ENCODE assay signal across 10 cellular contexts in genomic region chr10:12448340-12448728, GRCh38.
DNase-seq lines count a peak whose midpoint lies in the region; ATAC-seq, FAIRE-seq and TF ChIP-seq lines count a peak whose summit lies in the region.
"Had no signal": no experiment of that assay in that cellular context is flagged by ENCODE, and none has a peak within 500 bp of the region (broad histone marks: within the 10 kb centered on the region; RNA-seq: fewer than 3 reads in every experiment).

No MANE protein-coding gene starts in this region.

- no peak for DNase-seq in activated CD4-positive, alpha-beta T cell treated with anti-CD3 and anti-CD28 coated beads, Interleukin-2, amount 10 ng/mL, durations not matched to agents 7 days and 5 days
- no peak for DNase-seq in activated CD4-positive, alpha-beta T cell treated with anti-CD3 and anti-CD28 coated beads, Interleukin-2, amount 50 U/mL, for 4 hours
- no peak for DNase-seq in RWPE2 (ENCODE audit: low spot score)
- no peak for DNase-seq in central memory CD8-positive, alpha-beta T cell (ENCODE audit: low spot score in 2 of 2)
- no peak for DNase-seq in thoracic aorta (ENCODE audit: low spot score)
- no peak for DNase-seq in pancreas
- no peak for DNase-seq in DMS79 (lab: John Stamatoyannopoulos, UW)
- DNase-seq: NCI-H187 treated with DMSO at 0.1 percent for 48 hours had no signal

- H3K36me3 ChIP-seq in RWPE2 (ENCODE audit: low read depth) (no peaks in the 10 kb centered on the region), thoracic aorta (no peaks in the 10 kb centered on the region), pancreas (no peaks in the 10 kb centered on the region), gastroesophageal sphincter (no peaks in the 10 kb centered on the region)

- intact Hi-C loops in pancreas (cut with DNase I), result no loop called here

- H3K4me1 ChIP-seq in RWPE2 (ENCODE audit: insufficient read depth, poor library complexity, severe bottlenecking) (peaks cover 15% of the 10 kb centered on the region), thoracic aorta (ENCODE audit: control insufficient read depth in 1 of 2, low read depth in 2 of 2) (peaks cover 9 to 26% of the 10 kb centered on the region in 2 donors), pancreas (peaks cover 5 to 15% (median 7%) of the 10 kb centered on the region in 3 donors), gastroesophageal sphincter (peaks cover 0 to 27% (median 7%) of the 10 kb centered on the region in 3 donors)

- CTCF ChIA-PET in activated CD4-positive, alpha-beta T cell treated with anti-CD3 and anti-CD28 coated beads, Interleukin-2, amount 10 ng/mL, durations not matched to agents 7 days and 5 days (lab: Charles Lee), result no interaction called here

- H3K9me3 ChIP-seq in RWPE2 (ENCODE audit: severe bottlenecking), result no peaks in the 10 kb centered on the region
- no peaks in the 10 kb centered on the region for H3K9me3 ChIP-seq in thoracic aorta
- H3K9me3 ChIP-seq in pancreas, result no peaks in the 10 kb centered on the region
- H3K9me3 ChIP-seq in gastroesophageal sphincter, result no peaks in the 10 kb centered on the region

- ATAC-seq in RWPE2 (ENCODE audit: low read depth) (no peak), thoracic aorta (ENCODE audit: insufficient number of reproducible peaks, low FRiP score, low read depth) (no peak), pancreas (no peak), gastroesophageal sphincter (no peak)
- ATAC-seq in central memory CD8-positive, alpha-beta T cell (replicated peaks; ENCODE audit: extremely low read depth, poor library complexity, severe bottlenecking), result no peak

- TF ChIP-seq EP300 in gastroesophageal sphincter (IDR thresholded peaks at IDR 0.05), result no peak

- TF ChIP-seq CTCF in RWPE2 (IDR thresholded peaks at IDR 0.05; ENCODE audit: poor library complexity, severe bottlenecking), result no peak
- TF ChIP-seq CTCF in thoracic aorta (IDR thresholded peaks at IDR 0.05), result no peak
- no peak for TF ChIP-seq CTCF in pancreas (IDR thresholded peaks at IDR 0.05)
- no peak for TF ChIP-seq CTCF in gastroesophageal sphincter (IDR thresholded peaks at IDR 0.05)

- POLR2A ChIA-PET in activated CD4-positive, alpha-beta T cell treated with anti-CD3 and anti-CD28 coated beads, Interleukin-2, amount 10 ng/mL, durations not matched to agents 7 days and 5 days (lab: Charles Lee), result no interaction called here

- no peak for TF ChIP-seq POLR2A in gastroesophageal sphincter (IDR thresholded peaks at IDR 0.05)

- H3K27ac ChIP-seq in RWPE2 (ENCODE audit: poor library complexity, severe bottlenecking), result peak overlapping the region; percentile 17
- peak overlapping the region in 1 of 2 donors; percentile 14 for H3K27ac ChIP-seq in thoracic aorta
- H3K27ac ChIP-seq in pancreas, result no peak overlapping the region
- H3K27ac ChIP-seq in gastroesophageal sphincter, result peak overlapping the region in 1 of 4 donors; percentile 24
- H3K27ac ChIP-seq: RWPE1 had no signal

- H3K4me1 Mint-ChIP-seq in activated CD4-positive, alpha-beta T cell treated with anti-CD3 and anti-CD28 coated beads, Interleukin-2, amount 10 ng/mL, durations not matched to agents 7 days and 5 days, result peaks cover 23% of the 10 kb centered on the region
- H3K4me1 Mint-ChIP-seq in central memory CD8-positive, alpha-beta T cell, result peaks cover 25% of the 10 kb centered on the region

- no peak overlapping the region for H3K4me3 ChIP-seq in RWPE2 (ENCODE audit: severe bottlenecking)
- peak overlapping the region; percentile 48 for H3K4me3 ChIP-seq in thoracic aorta
- H3K4me3 ChIP-seq in pancreas, result no peak overlapping the region
- H3K4me3 ChIP-seq in gastroesophageal sphincter, result no peak overlapping the region

- peaks cover 2% of the 10 kb centered on the region for H3K36me3 Mint-ChIP-seq in activated CD4-positive, alpha-beta T cell treated with anti-CD3 and anti-CD28 coated beads, Interleukin-2, amount 10 ng/mL, durations not matched to agents 7 days and 5 days (ENCODE audit: low read depth)
- peaks cover 16% of the 10 kb centered on the region for H3K36me3 Mint-ChIP-seq in central memory CD8-positive, alpha-beta T cell (ENCODE audit: insufficient read depth)

- H3K27me3 ChIP-seq in RWPE2 (ENCODE audit: insufficient read depth, poor library complexity, severe bottlenecking) (no peaks in the 10 kb centered on the region), thoracic aorta (replicated peaks; ENCODE audit: insufficient read depth) (no peaks in the 10 kb centered on the region), pancreas (no peaks in the 10 kb centered on the region), gastroesophageal sphincter (no peaks in the 10 kb centered on the region)

- peak overlapping the region; percentile 3 for H3K4me3 Mint-ChIP-seq in activated CD4-positive, alpha-beta T cell treated with anti-CD3 and anti-CD28 coated beads, Interleukin-2, amount 10 ng/mL, durations not matched to agents 7 days and 5 days
- peak overlapping the region; percentile 81 for H3K4me3 Mint-ChIP-seq in central memory CD8-positive, alpha-beta T cell

- peaks cover 2% of the 10 kb centered on the region for H3K9me3 Mint-ChIP-seq in activated CD4-positive, alpha-beta T cell treated with anti-CD3 and anti-CD28 coated beads, Interleukin-2, amount 10 ng/mL, durations not matched to agents 7 days and 5 days
- no peaks in the 10 kb centered on the region for H3K9me3 Mint-ChIP-seq in central memory CD8-positive, alpha-beta T cell

- FAIRE-seq in pancreas (lab: Jason Lieb, UNC), result no peak

- 80 to 86% methylated on average over 3 of the region's 3 CpGs for WGBS in pancreas, 2 donors
- WGBS in gastroesophageal sphincter (ENCODE audit: low coverage in 1 of 2), 2 donors, result 50 to 58% methylated on average over 1 to 3 of the region's 3 CpGs

- H3K27ac Mint-ChIP-seq in activated CD4-positive, alpha-beta T cell treated with anti-CD3 and anti-CD28 coated beads, Interleukin-2, amount 10 ng/mL, durations not matched to agents 7 days and 5 days, result peak overlapping the region; percentile 90
- peak overlapping the region; percentile 100 for H3K27ac Mint-ChIP-seq in central memory CD8-positive, alpha-beta T cell (ENCODE audit: low read depth)

- H3K27me3 Mint-ChIP-seq in activated CD4-positive, alpha-beta T cell treated with anti-CD3 and anti-CD28 coated beads, Interleukin-2, amount 10 ng/mL, durations not matched to agents 7 days and 5 days, result peaks cover 4% of the 10 kb centered on the region
- no peaks in the 10 kb centered on the region for H3K27me3 Mint-ChIP-seq in central memory CD8-positive, alpha-beta T cell
